Comparison of ENCODE assay signal across 15 cellular contexts in the genomic region with DNA sequence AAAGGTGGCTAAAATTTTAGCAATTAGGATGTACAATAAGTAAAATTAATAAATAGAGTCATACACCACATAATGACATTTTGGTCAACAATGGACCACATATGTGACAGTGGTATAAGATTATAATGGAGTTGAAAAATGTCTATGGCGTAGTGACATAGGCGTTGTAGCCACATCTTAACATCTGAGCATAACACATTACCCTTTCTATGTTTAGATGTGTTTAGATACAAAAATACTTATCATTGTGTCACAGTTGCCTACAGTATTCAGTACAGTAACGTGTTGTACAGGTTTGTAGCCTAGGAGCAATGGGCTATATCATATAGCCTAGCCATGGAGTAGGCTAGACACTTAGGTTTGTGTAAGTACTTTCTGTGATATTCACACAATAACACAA.
DNase-seq lines count a peak whose midpoint lies in the region; ATAC-seq, FAIRE-seq and TF ChIP-seq lines count a peak whose summit lies in the region.
"Had no signal": no experiment of that assay in that cellular context is flagged by ENCODE, and none has a peak within 500 bp of the region (broad histone marks: within the 10 kb centered on the region; RNA-seq: fewer than 3 reads in every experiment).

No MANE protein-coding gene starts in this region.

- H3K9me3 ChIP-seq in A673 (ENCODE audit: low read depth, low read length, poor library complexity, severe bottlenecking) (no peaks in the 10 kb centered on the region), WERI-Rb-1 (ENCODE audit: severe bottlenecking) (no peaks in the 10 kb centered on the region)
- no peaks in the 10 kb centered on the region for H3K9me3 ChIP-seq in CD8-positive, alpha-beta memory T cell (ENCODE audit: low read length)
- H3K9me3 ChIP-seq: BE2C had no signal

- H3K36me3 ChIP-seq in A673 (ENCODE audit: insufficient read depth, low read length, poor library complexity, severe bottlenecking) (no peaks in the 10 kb centered on the region), WERI-Rb-1 (peaks cover 16% of the 10 kb centered on the region)
- no peaks in the 10 kb centered on the region for H3K36me3 ChIP-seq in CD8-positive, alpha-beta memory T cell (ENCODE audit: insufficient read depth, low read length)

- H3K4me1 Mint-ChIP-seq in central memory CD8-positive, alpha-beta T cell, result peaks cover 47% of the 10 kb centered on the region
- H3K4me1 Mint-ChIP-seq in naive B cell, result peaks cover 51 to 75% (median 73%) of the 10 kb centered on the region in 3 donors
- H3K4me1 Mint-ChIP-seq in CD8-positive, alpha-beta memory T cell, result peaks cover 44 to 71% (median 64%) of the 10 kb centered on the region in 3 donors

- BruUV-seq in A673 (replicated peaks; lab: Mats Ljungman, UMichigan), result no TSS peak

- no peak for DNase-seq in A673 (ENCODE audit: low spot score)
- DNase-seq in GM12892 (ENCODE audit: insufficient read length), result no peak
- DNase-seq in central memory CD8-positive, alpha-beta T cell (ENCODE audit: low spot score in 2 of 2), result no peak
- DNase-seq in naive B cell, result no peak
- no peak for DNase-seq in CD8-positive, alpha-beta memory T cell
- no peak for DNase-seq in WERI-Rb-1
- DNase-seq: BE2C; CD4-positive, alpha-beta memory T cell; MV-4-11; NCI-H1436; NCI-H2081 treated with DMSO at 0.1 percent for 48 hours; NCI-H2227 treated with DMSO at 0.1 percent for 48 hours; SIG-M5 had no signal

- no peak for TF ChIP-seq CTCF in A673 (conservative IDR thresholded peaks at IDR 0.05; ENCODE audit: low read depth, low read length)
- TF ChIP-seq CTCF in WERI-Rb-1 (IDR thresholded peaks at IDR 0.05; ENCODE audit: low read depth, low read length), result no peak

- intact Hi-C loops in A673 (cut with micrococcal nuclease; ENCODE audit: unreplicated experiment), result no loop called here

- no peaks in the 10 kb centered on the region for H3K27me3 Mint-ChIP-seq in central memory CD8-positive, alpha-beta T cell
- no peaks in the 10 kb centered on the region for H3K27me3 Mint-ChIP-seq in naive B cell
- H3K27me3 Mint-ChIP-seq in CD8-positive, alpha-beta memory T cell, result no peaks in the 10 kb centered on the region
- H3K27me3 Mint-ChIP-seq: CD4-positive, alpha-beta memory T cell had no signal

- H3K27me3 ChIP-seq in A673 (replicated peaks; ENCODE audit: insufficient read depth, low read depth, low read length, poor library complexity), result no peaks in the 10 kb centered on the region
- H3K27me3 ChIP-seq in CD8-positive, alpha-beta memory T cell (ENCODE audit: insufficient read depth, low read length, poor library complexity, severe bottlenecking), result no peaks in the 10 kb centered on the region
- H3K27me3 ChIP-seq in WERI-Rb-1 (ENCODE audit: insufficient read depth, low read depth, severe bottlenecking), result no peaks in the 10 kb centered on the region
- H3K27me3 ChIP-seq: BE2C had no signal

- no peak for TF ChIP-seq POLR2A in GM12892 (IDR thresholded peaks at IDR 0.05; ENCODE audit: low read depth, low read length)

- POLR2A ChIA-PET in A673 (lab: Charles Lee; ENCODE audit: low non-redundant PET), result no interaction called here
- POLR2A ChIA-PET in CD8-positive, alpha-beta memory T cell (lab: Charles Lee), result no interaction called here

- ATAC-seq in central memory CD8-positive, alpha-beta T cell (replicated peaks; ENCODE audit: extremely low read depth, poor library complexity, severe bottlenecking), result no peak
- ATAC-seq in naive B cell (ENCODE audit: low read depth in 2 of 2) (no peak), esophagus mucosa (no peak)
- ATAC-seq: HCT116 had no signal

- H3K4me3 Mint-ChIP-seq in central memory CD8-positive, alpha-beta T cell, result no peak overlapping the region
- no peak overlapping the region for H3K4me3 Mint-ChIP-seq in naive B cell
- H3K4me3 Mint-ChIP-seq in CD8-positive, alpha-beta memory T cell, result no peak overlapping the region
- H3K4me3 Mint-ChIP-seq: CD4-positive, alpha-beta memory T cell had no signal

- H3K9me3 Mint-ChIP-seq in central memory CD8-positive, alpha-beta T cell, result no peaks in the 10 kb centered on the region
- H3K9me3 Mint-ChIP-seq in naive B cell, result peaks cover 0 to 3% (median 0%) of the 10 kb centered on the region in 7 donors
- no peaks in the 10 kb centered on the region for H3K9me3 Mint-ChIP-seq in CD8-positive, alpha-beta memory T cell
- H3K9me3 Mint-ChIP-seq: CD4-positive, alpha-beta memory T cell had no signal

- H3K27ac Mint-ChIP-seq in central memory CD8-positive, alpha-beta T cell (ENCODE audit: low read depth), result peak overlapping the region; percentile 5
- H3K27ac Mint-ChIP-seq in naive B cell, result peak overlapping the region in 4 of 6 donors; percentile 28 to 88 (median 80)
- peak overlapping the region in 4 of 8 donors; percentile 30 to 71 (median 58) for H3K27ac Mint-ChIP-seq in CD8-positive, alpha-beta memory T cell

- H3K4me3 ChIP-seq in A673 (ENCODE audit: low read depth, low read length, poor library complexity, severe bottlenecking) (no peak overlapping the region), WERI-Rb-1 (ENCODE audit: low read depth, low read length) (no peak overlapping the region)
- no peak overlapping the region for H3K4me3 ChIP-seq in CD8-positive, alpha-beta memory T cell (ENCODE audit: low read length)

- peak overlapping the region; percentile 93 for H3K27ac ChIP-seq in A673 (ENCODE audit: low read depth, low read length, poor library complexity, severe bottlenecking)
- no peak overlapping the region for H3K27ac ChIP-seq in CD8-positive, alpha-beta memory T cell (ENCODE audit: low read depth, low read length)
- H3K27ac ChIP-seq in WERI-Rb-1, result no peak overlapping the region

- peaks cover 4% of the 10 kb centered on the region for H3K36me3 Mint-ChIP-seq in central memory CD8-positive, alpha-beta T cell (ENCODE audit: insufficient read depth)
- peaks cover 0 to 11% of the 10 kb centered on the region in 2 donors for H3K36me3 Mint-ChIP-seq in naive B cell
- peaks cover 0 to 3% (median 2%) of the 10 kb centered on the region in 3 donors for H3K36me3 Mint-ChIP-seq in CD8-positive, alpha-beta memory T cell

- peak; percentile 53 for FAIRE-seq in GM12892 (lab: Jason Lieb, UNC)

- CTCF ChIA-PET in A673 (lab: Charles Lee), result no interaction called here
- CTCF ChIA-PET in CD8-positive, alpha-beta memory T cell (lab: Charles Lee), result no interaction called here

- peaks cover 84% of the 10 kb centered on the region for H3K4me1 ChIP-seq in A673 (ENCODE audit: insufficient read depth, low read length, poor library complexity, severe bottlenecking)
- H3K4me1 ChIP-seq in CD8-positive, alpha-beta memory T cell (ENCODE audit: insufficient read depth, low read length), result peaks cover 13% of the 10 kb centered on the region
